ENCODE assay signal across 14 cellular contexts in genomic region chr13:45132384-45133064, GRCh38. TPM values are rescaled to one million over a fixed set of nuclear protein-coding genes. Genes with fewer than 3 reads are reported as not detected.
DNase-seq lines count a peak whose midpoint lies in the region; ATAC-seq and TF ChIP-seq lines count a peak whose summit lies in the region.
"Had no signal": no experiment of that assay in that cellular context is flagged by ENCODE, and none has a peak within 500 bp of the region (broad histone marks: within the 10 kb centered on the region; RNA-seq: fewer than 3 reads in every experiment).

No MANE protein-coding gene starts in this region.

- H3K36me3 Mint-ChIP-seq in mesothelial cell of epicardium: peaks cover 5% of the 10 kb centered on the region
- no peaks in the 10 kb centered on the region for H3K36me3 Mint-ChIP-seq in chondrocyte (ENCODE audit: low read depth)

- TF ChIP-seq CTCF in GM12865 (IDR thresholded peaks at IDR 0.05; ENCODE audit: insufficient read depth, low read depth, low read length, missing control alignments) (no peak), OCI-LY3 (IDR thresholded peaks at IDR 0.05; ENCODE audit: low read depth, low read length) (no peak), mesothelial cell of epicardium (IDR thresholded peaks at IDR 0.05; ENCODE audit: unreplicated experiment) (no peak), omental fat pad (IDR thresholded peaks at IDR 0.05) (no peak), chondrocyte (IDR thresholded peaks at IDR 0.05) (no peak)

- H3K9me3 ChIP-seq in OCI-LY3 (ENCODE audit: insufficient read depth, low read length): no peaks in the 10 kb centered on the region
- H3K9me3 ChIP-seq: suprapubic skin had no signal

- no peak overlapping the region for H3K27ac Mint-ChIP-seq in mesothelial cell of epicardium
- H3K27ac Mint-ChIP-seq in chondrocyte (ENCODE audit: unreplicated experiment): no peak overlapping the region

- peak overlapping the region; percentile 23; the same call in 1 of the 2 replicates for H3K9ac ChIP-seq in OCI-LY3 (ENCODE audit: low read length)

- H3K4me1 ChIP-seq in OCI-LY3 (ENCODE audit: low read length): peaks cover 23% of the 10 kb centered on the region

- H3K4me1 Mint-ChIP-seq in mesothelial cell of epicardium (no peaks in the 10 kb centered on the region), chondrocyte (ENCODE audit: low read depth) (peaks cover 10% of the 10 kb centered on the region)

- ATAC-seq in GM19397 (IDR thresholded peaks at IDR 0.05; ENCODE audit: unreplicated experiment) (peak; percentile 88), HG02943 (IDR thresholded peaks at IDR 0.05; ENCODE audit: low read depth, unreplicated experiment) (peak; percentile 67), omental fat pad (ENCODE audit: low FRiP score) (no peak)

- H3K9me3 Mint-ChIP-seq in mesothelial cell of epicardium (peaks cover 27% of the 10 kb centered on the region), chondrocyte (ENCODE audit: low read depth) (peaks cover 8% of the 10 kb centered on the region)

- DNase-seq in GM12865 (ENCODE audit: low read depth) (peak; percentile 54), NCI-H2171 (lab: John Stamatoyannopoulos, UW) (no peak), mesothelial cell of epicardium (ENCODE audit: low spot score in 2 of 2, unreplicated experiment in 2 of 2) (no peak), omental fat pad (ENCODE audit: low spot score) (no peak), chondrocyte (ENCODE audit: low spot score) (no peak)
- DNase-seq: activated CD4-positive, CD25-positive, alpha-beta regulatory T cell; CD4-positive, CD25-positive, alpha-beta regulatory T cell; MG63; stimulated activated CD4-positive, alpha-beta T cell treated with anti-CD3 and anti-CD28 coated beads, Interleukin-12 subunit alpha, Interleukin-12 subunit beta, amount 100 ng/mL, for 4 hours had no signal

- H3K79me2 ChIP-seq in OCI-LY3 (ENCODE audit: low read length): peaks cover 81% of the 10 kb centered on the region

- H3K4me2 ChIP-seq in OCI-LY3 (ENCODE audit: low read length): peak overlapping the region; percentile 79

- H4K20me1 ChIP-seq in OCI-LY3 (ENCODE audit: insufficient read depth, low read length): peaks cover 68% of the 10 kb centered on the region

- no peak overlapping the region for H3K4me3 ChIP-seq in GM12865 (ENCODE audit: low read depth, low read length)
- peak overlapping the region; percentile 63 for H3K4me3 ChIP-seq in OCI-LY3 (ENCODE audit: low read length)
- H3K4me3 ChIP-seq: MG63, suprapubic skin had no signal

- peaks cover 10% of the 10 kb centered on the region for H3K36me3 ChIP-seq in OCI-LY3 (replicated peaks; ENCODE audit: low read depth, low read length)
- H3K36me3 ChIP-seq: suprapubic skin had no signal

- H3K27me3 Mint-ChIP-seq in mesothelial cell of epicardium (ENCODE audit: low read depth) (no peaks in the 10 kb centered on the region), chondrocyte (ENCODE audit: low read depth) (no peaks in the 10 kb centered on the region)
- H3K27me3 Mint-ChIP-seq: CD4-positive, CD25-positive, alpha-beta regulatory T cell had no signal

- no peak overlapping the region for H3K4me3 Mint-ChIP-seq in mesothelial cell of epicardium
- H3K4me3 Mint-ChIP-seq in chondrocyte (ENCODE audit: unreplicated experiment): no peak overlapping the region

- H2AFZ ChIP-seq in OCI-LY3 (ENCODE audit: low read depth, low read length): no peak overlapping the region

- H3K27me3 ChIP-seq in OCI-LY3 (ENCODE audit: low read depth, low read length): no peaks in the 10 kb centered on the region
- H3K27me3 ChIP-seq: MG63, suprapubic skin had no signal

- peak overlapping the region; percentile 82 for H3K27ac ChIP-seq in OCI-LY3 (ENCODE audit: low read length)
- H3K27ac ChIP-seq: epithelial cell of prostate, suprapubic skin had no signal

RNA-seq across cellular contexts. Expression of gene GTF2F2, which starts 12.2 kb away (rescaled TPM):
- total RNA-seq in mesothelial cell of epicardium (19.9 to 21.4 TPM (median 20.7 TPM) in 3 replicates), omental fat pad (10 to 100 TPM; 12.1 to 18.1 (median 14.8) TPM), chondrocyte (15.4 to 18.7 TPM (median 15.6 TPM) in 3 replicates)
